Comparison of ENCODE assay signal across 1 cellular context in the genomic region with DNA sequence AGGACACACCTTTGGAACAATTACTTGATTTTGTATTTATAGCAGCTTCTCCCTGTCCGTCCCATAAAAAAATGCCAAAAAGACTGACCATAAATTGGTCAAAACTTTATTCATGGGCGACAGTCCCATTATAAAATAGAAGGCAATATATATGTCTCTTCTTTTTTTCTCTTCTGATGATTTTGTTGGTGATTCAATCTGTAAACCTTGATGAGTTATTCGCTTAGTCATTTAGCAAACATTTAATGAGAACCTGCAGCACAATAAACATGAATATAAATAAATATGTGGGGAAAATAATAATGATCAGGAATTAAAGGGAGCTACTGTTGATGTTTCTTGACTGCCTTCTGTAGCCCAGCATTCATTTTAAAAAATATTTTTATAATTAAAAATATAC.
TF ChIP-seq lines count a peak whose summit lies in the region.

No MANE protein-coding gene starts in this region.

TF ChIP-seq in endothelial cell of umbilical vein, 7 proteins besides CTCF, POLR2A, EP300 and RAD21:
- peak; percentile 40 for TF ChIP-seq FOS (IDR thresholded peaks at IDR 0.05; ENCODE audit: borderline replicate concordance, insufficient read depth, low read length)
- no peak for TF ChIP-seq EZH2 (IDR thresholded peaks at IDR 0.05; ENCODE audit: borderline replicate concordance, low read depth, low read length, severe bottlenecking)
- TF ChIP-seq, protein P1, sequence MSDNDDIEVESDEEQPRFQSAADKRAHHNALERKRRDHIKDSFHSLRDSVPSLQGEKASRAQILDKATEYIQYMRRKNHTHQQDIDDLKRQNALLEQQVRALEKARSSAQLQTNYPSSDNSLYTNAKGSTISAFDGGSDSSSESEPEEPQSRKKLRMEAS (IDR thresholded peaks at IDR 0.05; ENCODE audit: insufficient read depth, insufficient read length): no peak
- TF ChIP-seq MYC (IDR thresholded peaks at IDR 0.05; ENCODE audit: low read depth, low read length): no peak
- TF ChIP-seq POLR2AphosphoS5 (IDR thresholded peaks at IDR 0.05; ENCODE audit: insufficient read depth, low read depth, low read length): no peak
